In genomic region chr22:43652845-43653244, GRCh38 we compare ENCODE assay signal across 28 cellular contexts.
"Had no signal": no experiment of that assay in that cellular context is flagged by ENCODE, and none has a peak within 500 bp of the region (broad histone marks: within the 10 kb centered on the region; RNA-seq: fewer than 3 reads in every experiment).

No MANE protein-coding gene starts in this region.

- H3K27ac Mint-ChIP-seq: stimulated activated effector memory CD8-positive, alpha-beta T cell treated with anti-CD3 and anti-CD28 coated beads, Interleukin-12 subunit alpha, Interleukin-12 subunit beta, amount 100 ng/mL, for 72 hours; stimulated activated memory B cell treated with anti-CD40 and anti-IgM and Interleukin-4, amounts not matched to agents 10 μg/mL and 1 μg/mL and 100 μg/mL, for 72 hours; stimulated activated naive B cell treated with anti-CD40 and anti-IgM and Interleukin-4, amounts not matched to agents 10 μg/mL and 1 μg/mL and 100 μg/mL, for 72 hours; stimulated activated naive CD8-positive, alpha-beta T cell treated with anti-CD3 and anti-CD28 coated beads, Interleukin-15, amount 100 ng/mL, for 72 hours; stimulated activated naive CD8-positive, alpha-beta T cell treated with anti-CD3 and anti-CD28 coated beads, Interleukin-15, Interleukin-2, amounts not matched to agents 100 ng/mL and 50 ng/mL, for 24 hours; type B pancreatic cell had no signal

- H3K36me3 ChIP-seq: stomach, suprapubic skin, thoracic aorta, thyroid gland, tibial artery, transverse colon, upper lobe of left lung, upper lobe of right lung, uterus, vagina had no signal

- H3K27me3 ChIP-seq: stomach, suprapubic skin, testis, thyroid gland, tibial artery, tibial nerve, transverse colon, upper lobe of left lung, upper lobe of right lung, uterus, vagina had no signal

- H3K4me3 ChIP-seq: stomach, suprapubic skin, testis, thoracic aorta, thyroid gland, tibial artery, tibial nerve, transverse colon, upper lobe of left lung, upper lobe of right lung, uterus, vagina had no signal

- H3K4me1 Mint-ChIP-seq: stimulated activated effector memory CD8-positive, alpha-beta T cell treated with anti-CD3 and anti-CD28 coated beads, Interleukin-12 subunit alpha, Interleukin-12 subunit beta, amount 100 ng/mL, for 72 hours; stimulated activated memory B cell treated with anti-CD40 and anti-IgM and Interleukin-4, amounts not matched to agents 10 μg/mL and 1 μg/mL and 100 μg/mL, for 72 hours; stimulated activated naive B cell treated with anti-CD40 and anti-IgM and Interleukin-4, amounts not matched to agents 10 μg/mL and 1 μg/mL and 100 μg/mL, for 72 hours; stimulated activated naive CD8-positive, alpha-beta T cell treated with anti-CD3 and anti-CD28 coated beads, Interleukin-15, amount 100 ng/mL, for 72 hours had no signal

- ATAC-seq: stimulated activated effector memory CD8-positive, alpha-beta T cell treated with anti-CD3 and anti-CD28 coated beads, Interleukin-12 subunit alpha, Interleukin-12 subunit beta, amount 100 ng/mL, for 72 hours; stimulated activated memory B cell treated with anti-CD40 and anti-IgM and Interleukin-4, amounts not matched to agents 10 μg/mL and 1 μg/mL and 100 μg/mL, for 72 hours; stimulated activated naive B cell treated with anti-CD40 and anti-IgM and Interleukin-4, amounts not matched to agents 10 μg/mL and 1 μg/mL and 100 μg/mL, for 72 hours; stimulated activated naive CD8-positive, alpha-beta T cell treated with anti-CD3 and anti-CD28 coated beads, Interleukin-15, amount 100 ng/mL, for 72 hours; stimulated activated naive CD8-positive, alpha-beta T cell treated with anti-CD3 and anti-CD28 coated beads, Interleukin-15, Interleukin-2, amounts not matched to agents 100 U/mL and 50 U/mL, for 24 hours; upper lobe of right lung had no signal

- H3K4me1 ChIP-seq: stomach, suprapubic skin, testis, thyroid gland, tibial artery, tibial nerve, transverse colon, upper lobe of left lung, upper lobe of right lung, uterus, vagina had no signal

- H3K9me3 ChIP-seq: suprapubic skin, testis, thyroid gland, tibial artery, uterus, vagina had no signal

- H3K27me3 Mint-ChIP-seq: type B pancreatic cell had no signal

- DNase-seq: stimulated activated CD4-positive, alpha-beta T cell treated with anti-CD3 and anti-CD28 coated beads, Interleukin-2, amount 100 ng/mL, for 48 hours; stimulated activated CD4-positive, alpha-beta T cell treated with anti-CD3 and anti-CD28 coated beads, Interleukin-4, amount 100 ng/mL, for 1 hour; stimulated activated CD4-positive, alpha-beta T cell treated with anti-CD3 and anti-CD28 coated beads, Interleukin-4, amount 100 ng/mL, for 24 hours; stimulated activated CD4-positive, alpha-beta T cell treated with anti-CD3 and anti-CD28 coated beads, Interleukin-4, amount 100 ng/mL, for 4 hours; stimulated activated CD8-positive, alpha-beta memory T cell treated with anti-CD3 and anti-CD28 coated beads, Interleukin-4, amount 100 ng/mL, for 48 hours; stimulated activated naive B cell treated with anti-CD40 and anti-IgM and Interleukin-4, amounts not matched to agents 10 μg/mL and 1 μg/mL and 100 μg/mL, for 72 hours; stimulated activated naive CD4-positive, alpha-beta T cell; stimulated activated naive CD4-positive, alpha-beta T cell treated with Interleukin-2 at 50 U/mL for 16 hours; stimulated activated naive CD8-positive, alpha-beta T cell treated with anti-CD3 and anti-CD28 coated beads, Interleukin-15, amount 100 ng/mL, for 72 hours; stimulated activated naive CD8-positive, alpha-beta T cell treated with anti-CD3 and anti-CD28 coated beads, Interleukin-15, Interleukin-2, amounts not matched to agents 100 U/mL and 50 U/mL, for 24 hours; stomach; substantia nigra; testis; thyroid gland; tibial artery; transverse colon; trophoblast cell; upper lobe of left lung; upper lobe of right lung; uterus had no signal

- H3K4me3 Mint-ChIP-seq: stimulated activated effector memory CD8-positive, alpha-beta T cell treated with anti-CD3 and anti-CD28 coated beads, Interleukin-12 subunit alpha, Interleukin-12 subunit beta, amount 100 ng/mL, for 72 hours; stimulated activated memory B cell treated with anti-CD40 and anti-IgM and Interleukin-4, amounts not matched to agents 10 μg/mL and 1 μg/mL and 100 μg/mL, for 72 hours; stimulated activated naive B cell treated with anti-CD40 and anti-IgM and Interleukin-4, amounts not matched to agents 10 μg/mL and 1 μg/mL and 100 μg/mL, for 72 hours; stimulated activated naive CD8-positive, alpha-beta T cell treated with anti-CD3 and anti-CD28 coated beads, Interleukin-15, amount 100 ng/mL, for 72 hours; stimulated activated naive CD8-positive, alpha-beta T cell treated with anti-CD3 and anti-CD28 coated beads, Interleukin-15, Interleukin-2, amounts not matched to agents 100 ng/mL and 50 ng/mL, for 24 hours; type B pancreatic cell had no signal

- H3K27ac ChIP-seq: stomach, suprapubic skin, testis, thoracic aorta, thyroid gland, tibial artery, tibial nerve, transverse colon, upper lobe of left lung, upper lobe of right lung, uterus, vagina had no signal

- H3K36me3 Mint-ChIP-seq: stimulated activated effector memory CD8-positive, alpha-beta T cell treated with anti-CD3 and anti-CD28 coated beads, Interleukin-12 subunit alpha, Interleukin-12 subunit beta, amount 100 ng/mL, for 72 hours; stimulated activated memory B cell treated with anti-CD40 and anti-IgM and Interleukin-4, amounts not matched to agents 10 μg/mL and 1 μg/mL and 100 μg/mL, for 72 hours; stimulated activated naive B cell treated with anti-CD40 and anti-IgM and Interleukin-4, amounts not matched to agents 10 μg/mL and 1 μg/mL and 100 μg/mL, for 72 hours had no signal
